Comparison of ENCODE assay signal across 8 cellular contexts in the genomic region with DNA sequence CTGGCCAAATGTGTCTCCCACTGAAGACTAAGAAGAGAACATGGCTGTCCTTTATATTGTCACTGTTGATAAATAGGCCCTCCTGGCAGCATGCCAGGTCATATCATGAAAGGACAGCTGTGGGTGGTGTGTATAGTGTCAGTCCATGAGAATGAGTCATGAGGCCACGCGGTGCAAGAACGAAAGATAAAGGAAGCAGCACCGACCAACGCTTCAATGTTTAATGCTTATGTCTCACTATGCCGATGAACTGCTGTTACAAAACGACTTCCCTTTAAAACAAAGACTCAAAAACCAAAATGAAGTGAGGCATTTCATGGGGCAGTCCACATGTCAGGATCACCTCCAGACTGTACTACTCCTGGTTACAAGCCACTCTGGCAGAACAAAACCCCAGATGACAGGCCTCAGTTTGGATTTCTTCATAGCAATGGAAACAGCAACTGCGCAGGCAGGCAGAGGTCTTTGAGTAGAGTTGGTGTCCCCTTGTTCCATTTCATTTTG. TPM values are rescaled to one million over a fixed set of nuclear protein-coding genes. Genes with fewer than 3 reads are reported as not detected.
DNase-seq lines count a peak whose midpoint lies in the region; ATAC-seq, FAIRE-seq and TF ChIP-seq lines count a peak whose summit lies in the region.

No MANE protein-coding gene starts in this region.

- H3K27me3 ChIP-seq in SK-N-SH (ENCODE audit: insufficient read depth), result no peaks in the 10 kb centered on the region

- H3K4me1 ChIP-seq in SK-N-SH (ENCODE audit: control insufficient read depth in 1 of 2, insufficient read depth in 2 of 2, low read depth in 1 of 2, low read length in 1 of 2), result peaks cover 0 to 6% of the 10 kb centered on the region in 2 experiments; a peak in 2 of 4 replicates

- no peak overlapping the region for H3K27ac ChIP-seq in SK-N-SH (ENCODE audit: low read depth in 2 of 2, low read length in 1 of 2)

- CTCF ChIA-PET in SK-N-SH (lab: Yijun Ruan, JAX), result no interaction called here

- no peak overlapping the region for H2AFZ ChIP-seq in SK-N-SH (ENCODE audit: low read depth)

- no peaks in the 10 kb centered on the region for H3K9me3 ChIP-seq in SK-N-SH

- POLR2A ChIA-PET in SK-N-SH (lab: Yijun Ruan, JAX), result no interaction called here

- no peaks in the 10 kb centered on the region for H3K9me2 ChIP-seq in SK-N-SH

- no peaks in the 10 kb centered on the region for H3K9me3 Mint-ChIP-seq in activated naive CD4-positive, alpha-beta T cell treated with anti-CD3 and anti-CD28 coated beads, Interleukin-2, amount 50 U/mL, for 72 hours

- ATAC-seq in activated naive CD4-positive, alpha-beta T cell treated with anti-CD3 and anti-CD28 coated beads, Interleukin-2, amount 50 U/mL, for 72 hours, result peak; percentile 73 to 94
- peak; percentile 77 for ATAC-seq in stimulated activated naive CD8-positive, alpha-beta T cell treated with anti-CD3 and anti-CD28 coated beads, Interleukin-15, Interleukin-2, amounts not matched to agents 100 U/mL and 50 U/mL, for 24 hours
- ATAC-seq in HG03045 (IDR thresholded peaks at IDR 0.05; ENCODE audit: unreplicated experiment), result no peak

- H3K36me3 Mint-ChIP-seq in activated naive CD4-positive, alpha-beta T cell treated with anti-CD3 and anti-CD28 coated beads, Interleukin-2, amount 50 U/mL, for 72 hours, result no peaks in the 10 kb centered on the region

- H3K4me2 ChIP-seq in SK-N-SH, result no peak overlapping the region

- WGBS in SK-N-SH (ENCODE audit: low lambda C conversion rate), result 57% methylated on average over 8 of the region's 8 CpGs

- no peaks in the 10 kb centered on the region for H3K79me2 ChIP-seq in SK-N-SH (ENCODE audit: insufficient read depth)

- TF ChIP-seq CTCF in SK-N-SH (IDR thresholded peaks at IDR 0.05), result no peak

- no peak for TF ChIP-seq EP300 in SK-N-SH (IDR thresholded peaks at IDR 0.05; ENCODE audit: borderline replicate concordance in 1 of 2, low read depth in 1 of 2, low read length in 1 of 2)

- peaks cover 19% of the 10 kb centered on the region for H3F3A ChIP-seq in SK-N-SH (replicated peaks; ENCODE audit: insufficient read depth)

- no peak overlapping the region for H3K9ac ChIP-seq in SK-N-SH

- TF ChIP-seq RAD21 in SK-N-SH (IDR thresholded peaks at IDR 0.05; ENCODE audit: low read length), result no peak

- H4K20me1 ChIP-seq in SK-N-SH (ENCODE audit: insufficient read depth), result no peaks in the 10 kb centered on the region

- no peaks in the 10 kb centered on the region for H3K36me3 ChIP-seq in SK-N-SH (replicated peaks in 1 of 2; ENCODE audit: control insufficient read depth in 1 of 2, insufficient read depth in 2 of 2, low read length in 1 of 2)

- DNase-seq in HTR-8/SVneo (ENCODE audit: insufficient read length, low spot score), result peak; percentile 41
- DNase-seq in SK-N-SH, result no peak
- DNase-seq in activated naive CD4-positive, alpha-beta T cell treated with anti-CD3 and anti-CD28 coated beads, Interleukin-2, amount 50 U/mL, for 72 hours (ENCODE audit: low spot score in 2 of 2), result peak in 1 of 2 donors; percentile 52
- DNase-seq in lung microvascular endothelial cell (ENCODE audit: low read depth in 2 of 2), result peak; percentile 85 to 91
- DNase-seq in stimulated activated naive CD8-positive, alpha-beta T cell treated with anti-CD3 and anti-CD28 coated beads, Interleukin-15, Interleukin-2, amounts not matched to agents 100 U/mL and 50 U/mL, for 24 hours, result peak; percentile 51
- no peak for DNase-seq in NCI-H524 treated with DMSO at 0.1 percent for 48 hours (lab: John Stamatoyannopoulos, UW)
- no peak for DNase-seq in NK-92 (lab: John Stamatoyannopoulos, UW; ENCODE audit: unreplicated experiment)

- no peak overlapping the region for H3K27ac Mint-ChIP-seq in activated naive CD4-positive, alpha-beta T cell treated with anti-CD3 and anti-CD28 coated beads, Interleukin-2, amount 50 U/mL, for 72 hours

- peak; percentile 48 for FAIRE-seq in HTR-8/SVneo (lab: Jason Lieb, UNC)

- no peak overlapping the region for H3K4me3 ChIP-seq in SK-N-SH (ENCODE audit: low read depth in 2 of 2, low read length in 1 of 2)

TF ChIP-seq in SK-N-SH, 30 proteins besides CTCF, POLR2A, EP300 and RAD21:
- TF ChIP-seq TAF1 (IDR thresholded peaks at IDR 0.05; ENCODE audit: borderline replicate concordance, low read depth, low read length), result no peak
- peak; percentile 43 for TF ChIP-seq NFIC (IDR thresholded peaks at IDR 0.05; ENCODE audit: borderline replicate concordance)

RNA-seq across cellular contexts. Expression of gene TCEANC, which starts 5.2 kb away (rescaled TPM):
- polyA plus RNA-seq in SK-N-SH (2012; rRNA removed), result 0.84 and 1.2 TPM in 2 replicates
- 1.0 and 1.2 TPM in 2 replicates for polyA plus RNA-seq in SK-N-SH (2012; cell fraction: cytosol; rRNA removed)
- polyA plus RNA-seq in SK-N-SH (2012; cell fraction: nucleus; rRNA removed), result 1.4 and 2.2 TPM in 2 replicates
- total RNA-seq in activated naive CD4-positive, alpha-beta T cell treated with anti-CD3 and anti-CD28 coated beads, Interleukin-2, amount 50 U/mL, for 72 hours, result 1 to 10 TPM; 1.4 to 2.6 TPM
- total RNA-seq in lung microvascular endothelial cell, result 0.65 and 3.2 TPM in 2 replicates

RNA-seq across cellular contexts. Expression of gene RAB9A, which starts 41.2 kb away (rescaled TPM):
- polyA plus RNA-seq in SK-N-SH (2012; rRNA removed), result 15.3 and 16.6 TPM in 2 replicates
- 19.6 and 29.5 TPM in 2 replicates for polyA plus RNA-seq in SK-N-SH (2012; cell fraction: cytosol; rRNA removed)
- 3.9 and 11.4 TPM in 2 replicates for polyA plus RNA-seq in SK-N-SH (2012; cell fraction: nucleus; rRNA removed)
- total RNA-seq in activated naive CD4-positive, alpha-beta T cell treated with anti-CD3 and anti-CD28 coated beads, Interleukin-2, amount 50 U/mL, for 72 hours, result 10 to 100 TPM; 20.3 to 32.7 TPM
- total RNA-seq in lung microvascular endothelial cell, result 14.4 and 17.5 TPM in 2 replicates

Comparison
In these comparisons a context has a peak if more than half of its experiments do, and no peak if none do; other contexts are left out.
1. DNase-seq: peak in HTR-8/SVneo (single experiment), lung microvascular endothelial cell (2 of 2) and stimulated activated naive CD8-positive, alpha-beta T cell treated with anti-CD3 and anti-CD28 coated beads, Interleukin-15, Interleukin-2, amounts not matched to agents 100 U/mL and 50 U/mL, for 24 hours (single experiment); none in SK-N-SH (single experiment), NCI-H524 treated with DMSO at 0.1 percent for 48 hours (single experiment) and NK-92 (single experiment).